ENCODE assay signal across 1 cellular context in the genomic region with DNA sequence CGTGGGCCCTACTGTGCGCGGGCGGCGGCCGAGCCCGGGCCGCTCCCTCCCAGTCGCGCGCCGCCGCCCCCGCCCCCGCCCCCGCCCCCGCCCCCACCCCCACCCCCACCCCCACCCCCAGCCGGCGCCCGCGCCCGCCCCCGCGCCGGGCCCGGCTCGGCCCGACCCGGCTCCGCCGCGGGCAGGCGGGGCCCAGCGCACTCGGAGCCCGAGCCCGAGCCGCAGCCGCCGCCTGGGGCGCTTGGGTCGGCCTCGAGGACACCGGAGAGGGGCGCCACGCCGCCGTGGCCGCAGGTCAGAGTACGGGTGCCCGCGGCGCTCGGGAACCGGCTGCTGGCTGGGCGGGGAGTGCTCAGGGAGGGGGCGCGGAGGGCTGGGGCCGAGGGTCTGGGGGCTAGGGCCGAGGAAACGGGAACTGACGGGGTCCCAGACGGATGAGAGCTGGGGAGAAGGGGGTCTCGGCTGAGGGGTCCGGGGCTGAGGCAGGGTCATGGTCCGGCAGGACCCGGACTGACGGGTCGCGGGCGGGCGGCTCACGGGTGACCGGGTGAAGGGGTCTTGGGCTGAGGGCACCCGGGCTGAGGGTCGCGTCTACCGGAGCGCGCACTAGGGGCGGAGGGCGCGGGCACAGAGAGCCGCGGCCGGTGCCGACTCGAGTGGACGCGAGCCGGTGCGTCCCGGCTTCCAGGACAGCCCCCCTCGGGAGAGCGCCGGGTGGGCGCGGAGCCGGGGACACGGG.
TF ChIP-seq lines count a peak whose summit lies in the region.

No MANE protein-coding gene starts in this region.

TF ChIP-seq in HepG2, 621 proteins besides CTCF, POLR2A, EP300 and RAD21 (continued from another document and continues in another):
- TF ChIP-seq, protein P1, sequence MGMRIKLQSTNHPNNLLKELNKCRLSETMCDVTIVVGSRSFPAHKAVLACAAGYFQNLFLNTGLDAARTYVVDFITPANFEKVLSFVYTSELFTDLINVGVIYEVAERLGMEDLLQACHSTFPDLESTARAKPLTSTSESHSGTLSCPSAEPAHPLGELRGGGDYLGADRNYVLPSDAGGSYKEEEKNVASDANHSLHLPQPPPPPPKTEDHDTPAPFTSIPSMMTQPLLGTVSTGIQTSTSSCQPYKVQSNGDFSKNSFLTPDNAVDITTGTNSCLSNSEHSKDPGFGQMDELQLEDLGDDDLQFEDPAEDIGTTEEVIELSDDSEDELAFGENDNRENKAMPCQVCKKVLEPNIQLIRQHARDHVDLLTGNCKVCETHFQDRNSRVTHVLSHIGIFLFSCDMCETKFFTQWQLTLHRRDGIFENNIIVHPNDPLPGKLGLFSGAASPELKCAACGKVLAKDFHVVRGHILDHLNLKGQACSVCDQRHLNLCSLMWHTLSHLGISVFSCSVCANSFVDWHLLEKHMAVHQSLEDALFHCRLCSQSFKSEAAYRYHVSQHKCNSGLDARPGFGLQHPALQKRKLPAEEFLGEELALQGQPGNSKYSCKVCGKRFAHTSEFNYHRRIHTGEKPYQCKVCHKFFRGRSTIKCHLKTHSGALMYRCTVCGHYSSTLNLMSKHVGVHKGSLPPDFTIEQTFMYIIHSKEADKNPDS (CRISPR knock-in tag; IDR thresholded peaks at IDR 0.05), result peak; percentile 32; the same call in 1 of the 2 replicates
- TF ChIP-seq, protein P2, sequence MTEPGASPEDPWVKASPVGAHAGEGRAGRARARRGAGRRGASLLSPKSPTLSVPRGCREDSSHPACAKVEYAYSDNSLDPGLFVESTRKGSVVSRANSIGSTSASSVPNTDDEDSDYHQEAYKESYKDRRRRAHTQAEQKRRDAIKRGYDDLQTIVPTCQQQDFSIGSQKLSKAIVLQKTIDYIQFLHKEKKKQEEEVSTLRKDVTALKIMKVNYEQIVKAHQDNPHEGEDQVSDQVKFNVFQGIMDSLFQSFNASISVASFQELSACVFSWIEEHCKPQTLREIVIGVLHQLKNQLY (CRISPR knock-in tag; IDR thresholded peaks at IDR 0.05), result no peak
- peak; percentile 53; the same call in 1 of the 2 replicates for TF ChIP-seq ZNF224 (CRISPR knock-in tag; IDR thresholded peaks at IDR 0.05)
- TF ChIP-seq, protein P3, sequence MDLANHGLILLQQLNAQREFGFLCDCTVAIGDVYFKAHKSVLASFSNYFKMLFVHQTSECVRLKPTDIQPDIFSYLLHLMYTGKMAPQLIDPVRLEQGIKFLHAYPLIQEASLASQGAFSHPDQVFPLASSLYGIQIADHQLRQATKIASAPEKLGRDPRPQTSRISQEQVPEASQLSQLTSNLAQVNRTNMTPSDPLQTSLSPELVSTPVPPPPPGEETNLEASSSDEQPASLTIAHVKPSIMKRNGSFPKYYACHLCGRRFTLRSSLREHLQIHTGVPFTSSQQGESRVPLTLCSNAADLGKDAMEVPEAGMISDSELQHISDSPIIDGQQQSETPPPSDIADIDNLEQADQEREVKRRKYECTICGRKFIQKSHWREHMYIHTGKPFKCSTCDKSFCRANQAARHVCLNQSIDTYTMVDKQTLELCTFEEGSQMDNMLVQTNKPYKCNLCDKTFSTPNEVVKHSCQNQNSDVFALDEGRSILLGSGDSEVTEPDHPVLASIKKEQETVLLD (CRISPR knock-in tag; IDR thresholded peaks at IDR 0.05; ENCODE audit: low read depth), result 0 out of 2 replicates have a peak, but pooled peaks have one; percentile 40
- TF ChIP-seq EEA1 (CRISPR knock-in tag; IDR thresholded peaks at IDR 0.05; ENCODE audit: borderline replicate concordance), result no peak
- TF ChIP-seq, protein P4, sequence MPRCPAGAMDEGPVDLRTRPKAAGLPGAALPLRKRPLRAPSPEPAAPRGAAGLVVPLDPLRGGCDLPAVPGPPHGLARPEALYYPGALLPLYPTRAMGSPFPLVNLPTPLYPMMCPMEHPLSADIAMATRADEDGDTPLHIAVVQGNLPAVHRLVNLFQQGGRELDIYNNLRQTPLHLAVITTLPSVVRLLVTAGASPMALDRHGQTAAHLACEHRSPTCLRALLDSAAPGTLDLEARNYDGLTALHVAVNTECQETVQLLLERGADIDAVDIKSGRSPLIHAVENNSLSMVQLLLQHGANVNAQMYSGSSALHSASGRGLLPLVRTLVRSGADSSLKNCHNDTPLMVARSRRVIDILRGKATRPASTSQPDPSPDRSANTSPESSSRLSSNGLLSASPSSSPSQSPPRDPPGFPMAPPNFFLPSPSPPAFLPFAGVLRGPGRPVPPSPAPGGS (CRISPR knock-in tag; IDR thresholded peaks at IDR 0.05), result no peak
- TF ChIP-seq ZNF121 (CRISPR knock-in tag; IDR thresholded peaks at IDR 0.05), result no peak
- no peak for TF ChIP-seq ZBTB3 (CRISPR knock-in tag; IDR thresholded peaks at IDR 0.05; ENCODE audit: borderline replicate concordance, low read depth)
- TF ChIP-seq ZNF12 (CRISPR knock-in tag; IDR thresholded peaks at IDR 0.05), result no peak
- no peak for TF ChIP-seq SRSF9 (IDR thresholded peaks at IDR 0.05; ENCODE audit: borderline replicate concordance, insufficient read depth, low read depth, low read length, poor library complexity, severe bottlenecking)
- TF ChIP-seq HNRNPK (IDR thresholded peaks at IDR 0.05; ENCODE audit: low read depth, low read length, poor library complexity, severe bottlenecking), result peak; percentile 93
- TF ChIP-seq, protein P5, sequence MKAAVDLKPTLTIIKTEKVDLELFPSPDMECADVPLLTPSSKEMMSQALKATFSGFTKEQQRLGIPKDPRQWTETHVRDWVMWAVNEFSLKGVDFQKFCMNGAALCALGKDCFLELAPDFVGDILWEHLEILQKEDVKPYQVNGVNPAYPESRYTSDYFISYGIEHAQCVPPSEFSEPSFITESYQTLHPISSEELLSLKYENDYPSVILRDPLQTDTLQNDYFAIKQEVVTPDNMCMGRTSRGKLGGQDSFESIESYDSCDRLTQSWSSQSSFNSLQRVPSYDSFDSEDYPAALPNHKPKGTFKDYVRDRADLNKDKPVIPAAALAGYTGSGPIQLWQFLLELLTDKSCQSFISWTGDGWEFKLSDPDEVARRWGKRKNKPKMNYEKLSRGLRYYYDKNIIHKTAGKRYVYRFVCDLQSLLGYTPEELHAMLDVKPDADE (CRISPR knock-in tag; IDR thresholded peaks at IDR 0.05), result no peak
- TF ChIP-seq, protein P6, sequence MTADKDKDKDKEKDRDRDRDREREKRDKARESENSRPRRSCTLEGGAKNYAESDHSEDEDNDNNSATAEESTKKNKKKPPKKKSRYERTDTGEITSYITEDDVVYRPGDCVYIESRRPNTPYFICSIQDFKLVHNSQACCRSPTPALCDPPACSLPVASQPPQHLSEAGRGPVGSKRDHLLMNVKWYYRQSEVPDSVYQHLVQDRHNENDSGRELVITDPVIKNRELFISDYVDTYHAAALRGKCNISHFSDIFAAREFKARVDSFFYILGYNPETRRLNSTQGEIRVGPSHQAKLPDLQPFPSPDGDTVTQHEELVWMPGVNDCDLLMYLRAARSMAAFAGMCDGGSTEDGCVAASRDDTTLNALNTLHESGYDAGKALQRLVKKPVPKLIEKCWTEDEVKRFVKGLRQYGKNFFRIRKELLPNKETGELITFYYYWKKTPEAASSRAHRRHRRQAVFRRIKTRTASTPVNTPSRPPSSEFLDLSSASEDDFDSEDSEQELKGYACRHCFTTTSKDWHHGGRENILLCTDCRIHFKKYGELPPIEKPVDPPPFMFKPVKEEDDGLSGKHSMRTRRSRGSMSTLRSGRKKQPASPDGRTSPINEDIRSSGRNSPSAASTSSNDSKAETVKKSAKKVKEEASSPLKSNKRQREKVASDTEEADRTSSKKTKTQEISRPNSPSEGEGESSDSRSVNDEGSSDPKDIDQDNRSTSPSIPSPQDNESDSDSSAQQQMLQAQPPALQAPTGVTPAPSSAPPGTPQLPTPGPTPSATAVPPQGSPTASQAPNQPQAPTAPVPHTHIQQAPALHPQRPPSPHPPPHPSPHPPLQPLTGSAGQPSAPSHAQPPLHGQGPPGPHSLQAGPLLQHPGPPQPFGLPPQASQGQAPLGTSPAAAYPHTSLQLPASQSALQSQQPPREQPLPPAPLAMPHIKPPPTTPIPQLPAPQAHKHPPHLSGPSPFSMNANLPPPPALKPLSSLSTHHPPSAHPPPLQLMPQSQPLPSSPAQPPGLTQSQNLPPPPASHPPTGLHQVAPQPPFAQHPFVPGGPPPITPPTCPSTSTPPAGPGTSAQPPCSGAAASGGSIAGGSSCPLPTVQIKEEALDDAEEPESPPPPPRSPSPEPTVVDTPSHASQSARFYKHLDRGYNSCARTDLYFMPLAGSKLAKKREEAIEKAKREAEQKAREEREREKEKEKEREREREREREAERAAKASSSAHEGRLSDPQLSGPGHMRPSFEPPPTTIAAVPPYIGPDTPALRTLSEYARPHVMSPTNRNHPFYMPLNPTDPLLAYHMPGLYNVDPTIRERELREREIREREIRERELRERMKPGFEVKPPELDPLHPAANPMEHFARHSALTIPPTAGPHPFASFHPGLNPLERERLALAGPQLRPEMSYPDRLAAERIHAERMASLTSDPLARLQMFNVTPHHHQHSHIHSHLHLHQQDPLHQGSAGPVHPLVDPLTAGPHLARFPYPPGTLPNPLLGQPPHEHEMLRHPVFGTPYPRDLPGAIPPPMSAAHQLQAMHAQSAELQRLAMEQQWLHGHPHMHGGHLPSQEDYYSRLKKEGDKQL (CRISPR knock-in tag; IDR thresholded peaks at IDR 0.05; ENCODE audit: low read depth), result no peak
- peak; percentile 23 for TF ChIP-seq SAP130 (CRISPR knock-in tag; IDR thresholded peaks at IDR 0.05; ENCODE audit: low read depth)
- no peak for TF ChIP-seq ELF3 (CRISPR knock-in tag; IDR thresholded peaks at IDR 0.05)
- TF ChIP-seq, protein P7, sequence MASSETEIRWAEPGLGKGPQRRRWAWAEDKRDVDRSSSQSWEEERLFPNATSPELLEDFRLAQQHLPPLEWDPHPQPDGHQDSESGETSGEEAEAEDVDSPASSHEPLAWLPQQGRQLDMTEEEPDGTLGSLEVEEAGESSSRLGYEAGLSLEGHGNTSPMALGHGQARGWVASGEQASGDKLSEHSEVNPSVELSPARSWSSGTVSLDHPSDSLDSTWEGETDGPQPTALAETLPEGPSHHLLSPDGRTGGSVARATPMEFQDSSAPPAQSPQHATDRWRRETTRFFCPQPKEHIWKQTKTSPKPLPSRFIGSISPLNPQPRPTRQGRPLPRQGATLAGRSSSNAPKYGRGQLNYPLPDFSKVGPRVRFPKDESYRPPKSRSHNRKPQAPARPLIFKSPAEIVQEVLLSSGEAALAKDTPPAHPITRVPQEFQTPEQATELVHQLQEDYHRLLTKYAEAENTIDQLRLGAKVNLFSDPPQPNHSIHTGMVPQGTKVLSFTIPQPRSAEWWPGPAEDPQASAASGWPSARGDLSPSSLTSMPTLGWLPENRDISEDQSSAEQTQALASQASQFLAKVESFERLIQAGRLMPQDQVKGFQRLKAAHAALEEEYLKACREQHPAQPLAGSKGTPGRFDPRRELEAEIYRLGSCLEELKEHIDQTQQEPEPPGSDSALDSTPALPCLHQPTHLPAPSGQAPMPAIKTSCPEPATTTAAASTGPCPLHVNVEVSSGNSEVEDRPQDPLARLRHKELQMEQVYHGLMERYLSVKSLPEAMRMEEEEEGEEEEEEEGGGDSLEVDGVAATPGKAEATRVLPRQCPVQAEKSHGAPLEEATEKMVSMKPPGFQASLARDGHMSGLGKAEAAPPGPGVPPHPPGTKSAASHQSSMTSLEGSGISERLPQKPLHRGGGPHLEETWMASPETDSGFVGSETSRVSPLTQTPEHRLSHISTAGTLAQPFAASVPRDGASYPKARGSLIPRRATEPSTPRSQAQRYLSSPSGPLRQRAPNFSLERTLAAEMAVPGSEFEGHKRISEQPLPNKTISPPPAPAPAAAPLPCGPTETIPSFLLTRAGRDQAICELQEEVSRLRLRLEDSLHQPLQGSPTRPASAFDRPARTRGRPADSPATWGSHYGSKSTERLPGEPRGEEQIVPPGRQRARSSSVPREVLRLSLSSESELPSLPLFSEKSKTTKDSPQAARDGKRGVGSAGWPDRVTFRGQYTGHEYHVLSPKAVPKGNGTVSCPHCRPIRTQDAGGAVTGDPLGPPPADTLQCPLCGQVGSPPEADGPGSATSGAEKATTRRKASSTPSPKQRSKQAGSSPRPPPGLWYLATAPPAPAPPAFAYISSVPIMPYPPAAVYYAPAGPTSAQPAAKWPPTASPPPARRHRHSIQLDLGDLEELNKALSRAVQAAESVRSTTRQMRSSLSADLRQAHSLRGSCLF (CRISPR knock-in tag; IDR thresholded peaks at IDR 0.05; ENCODE audit: borderline replicate concordance), result no peak
- TF ChIP-seq THAP11 (CRISPR knock-in tag; IDR thresholded peaks at IDR 0.05), result no peak
- 0 out of 2 replicates have a peak, but pooled peaks have one; percentile 8 for TF ChIP-seq KDM4B (CRISPR knock-in tag; IDR thresholded peaks at IDR 0.05)
- peak; percentile 38; the same call in 1 of the 2 replicates for TF ChIP-seq ZNF329 (CRISPR knock-in tag; IDR thresholded peaks at IDR 0.05; ENCODE audit: low read depth)
- no peak for TF ChIP-seq MAZ (IDR thresholded peaks at IDR 0.05; ENCODE audit: borderline replicate concordance, low read depth, low read length)
- no peak for TF ChIP-seq MAZ (CRISPR knock-in tag; IDR thresholded peaks at IDR 0.05; ENCODE audit: low read depth)
- TF ChIP-seq YY1 (IDR thresholded peaks at IDR 0.05; ENCODE audit: insufficient read depth, insufficient replicate concordance, low read depth, low read length), result no peak
- TF ChIP-seq, protein P8, sequence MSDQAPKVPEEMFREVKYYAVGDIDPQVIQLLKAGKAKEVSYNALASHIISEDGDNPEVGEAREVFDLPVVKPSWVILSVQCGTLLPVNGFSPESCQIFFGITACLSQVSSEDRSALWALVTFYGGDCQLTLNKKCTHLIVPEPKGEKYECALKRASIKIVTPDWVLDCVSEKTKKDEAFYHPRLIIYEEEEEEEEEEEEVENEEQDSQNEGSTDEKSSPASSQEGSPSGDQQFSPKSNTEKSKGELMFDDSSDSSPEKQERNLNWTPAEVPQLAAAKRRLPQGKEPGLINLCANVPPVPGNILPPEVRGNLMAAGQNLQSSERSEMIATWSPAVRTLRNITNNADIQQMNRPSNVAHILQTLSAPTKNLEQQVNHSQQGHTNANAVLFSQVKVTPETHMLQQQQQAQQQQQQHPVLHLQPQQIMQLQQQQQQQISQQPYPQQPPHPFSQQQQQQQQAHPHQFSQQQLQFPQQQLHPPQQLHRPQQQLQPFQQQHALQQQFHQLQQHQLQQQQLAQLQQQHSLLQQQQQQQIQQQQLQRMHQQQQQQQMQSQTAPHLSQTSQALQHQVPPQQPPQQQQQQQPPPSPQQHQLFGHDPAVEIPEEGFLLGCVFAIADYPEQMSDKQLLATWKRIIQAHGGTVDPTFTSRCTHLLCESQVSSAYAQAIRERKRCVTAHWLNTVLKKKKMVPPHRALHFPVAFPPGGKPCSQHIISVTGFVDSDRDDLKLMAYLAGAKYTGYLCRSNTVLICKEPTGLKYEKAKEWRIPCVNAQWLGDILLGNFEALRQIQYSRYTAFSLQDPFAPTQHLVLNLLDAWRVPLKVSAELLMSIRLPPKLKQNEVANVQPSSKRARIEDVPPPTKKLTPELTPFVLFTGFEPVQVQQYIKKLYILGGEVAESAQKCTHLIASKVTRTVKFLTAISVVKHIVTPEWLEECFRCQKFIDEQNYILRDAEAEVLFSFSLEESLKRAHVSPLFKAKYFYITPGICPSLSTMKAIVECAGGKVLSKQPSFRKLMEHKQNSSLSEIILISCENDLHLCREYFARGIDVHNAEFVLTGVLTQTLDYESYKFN (CRISPR knock-in tag; conservative IDR thresholded peaks at IDR 0.05), result no peak
- TF ChIP-seq PTBP1 (IDR thresholded peaks at IDR 0.05; ENCODE audit: low read depth, low read length, poor library complexity, severe bottlenecking), result no peak
- no peak for TF ChIP-seq ZNF292 (CRISPR knock-in tag; IDR thresholded peaks at IDR 0.05; ENCODE audit: borderline replicate concordance, low read depth)
- TF ChIP-seq, protein P9, sequence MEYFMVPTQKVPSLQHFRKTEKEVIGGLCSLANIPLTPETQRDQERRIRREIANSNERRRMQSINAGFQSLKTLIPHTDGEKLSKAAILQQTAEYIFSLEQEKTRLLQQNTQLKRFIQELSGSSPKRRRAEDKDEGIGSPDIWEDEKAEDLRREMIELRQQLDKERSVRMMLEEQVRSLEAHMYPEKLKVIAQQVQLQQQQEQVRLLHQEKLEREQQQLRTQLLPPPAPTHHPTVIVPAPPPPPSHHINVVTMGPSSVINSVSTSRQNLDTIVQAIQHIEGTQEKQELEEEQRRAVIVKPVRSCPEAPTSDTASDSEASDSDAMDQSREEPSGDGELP (IDR thresholded peaks at IDR 0.05; ENCODE audit: borderline replicate concordance, low read depth), result no peak
